Comparison of ENCODE assay signal across 25 cellular contexts in the genomic region with DNA sequence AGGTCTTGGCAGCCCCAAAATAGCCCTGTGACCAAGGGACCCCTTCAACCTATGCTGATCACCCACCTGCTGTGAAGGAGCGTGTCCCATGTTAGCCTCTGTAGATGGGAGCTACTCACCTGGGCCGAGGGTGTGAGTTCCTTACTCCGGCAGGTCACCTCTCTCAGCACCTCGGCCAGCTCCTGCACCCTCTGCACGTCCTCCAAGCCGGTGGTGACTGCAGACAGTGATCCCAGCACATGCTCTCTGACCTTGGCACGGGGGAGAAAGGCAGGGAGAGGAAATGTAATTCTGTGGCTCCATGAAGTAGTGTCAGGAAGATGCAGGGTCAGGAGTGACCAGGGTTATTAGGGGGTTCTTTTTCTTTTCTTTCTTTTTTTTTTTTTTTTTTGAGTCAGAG.
DNase-seq lines count a peak whose midpoint lies in the region; ATAC-seq, FAIRE-seq and TF ChIP-seq lines count a peak whose summit lies in the region.
"Had no signal": no experiment of that assay in that cellular context is flagged by ENCODE, and none has a peak within 500 bp of the region (broad histone marks: within the 10 kb centered on the region; RNA-seq: fewer than 3 reads in every experiment).

No MANE protein-coding gene starts in this region.

- peaks cover 19% of the 10 kb centered on the region for H3K4me1 ChIP-seq in HepG2 (ENCODE audit: insufficient read depth, low read length)
- H3K4me1 ChIP-seq in right lobe of liver: no peaks in the 10 kb centered on the region
- H3K4me1 ChIP-seq: psoas muscle, suprapubic skin had no signal

- no peak overlapping the region for H3K4me3 ChIP-seq in HepG2 (replicated peaks in 1 of 3; ENCODE audit: insufficient read depth in 1 of 3, low read depth in 2 of 3, low read length in 3 of 3)
- H3K4me3 ChIP-seq in right lobe of liver: no peak overlapping the region
- H3K4me3 ChIP-seq: lung, MG63, psoas muscle, suprapubic skin had no signal

- H3K27me3 ChIP-seq in HepG2 (ENCODE audit: control insufficient read depth in 1 of 2, insufficient read depth in 2 of 2, low read length in 2 of 2) (peaks cover 2 to 7% of the 10 kb centered on the region in 2 experiments; a peak in 2 of 5 replicates), right lobe of liver (no peaks in the 10 kb centered on the region)
- H3K27me3 ChIP-seq: MG63, neutrophil, suprapubic skin had no signal

- H2AFZ ChIP-seq in HepG2 (ENCODE audit: low read length): no peak overlapping the region

- H3K27ac ChIP-seq in HepG2 (ENCODE audit: extremely low read length, insufficient read depth, low read length): no peak overlapping the region
- no peak overlapping the region for H3K27ac ChIP-seq in right lobe of liver
- H3K27ac ChIP-seq: HL-60, neutrophil, psoas muscle, suprapubic skin had no signal

- TF ChIP-seq POLR2A in HepG2 (IDR thresholded peaks at IDR 0.05; ENCODE audit: insufficient read depth in 1 of 2, low read depth in 2 of 2, low read length in 2 of 2) (no peak), right lobe of liver (IDR thresholded peaks at IDR 0.05) (no peak)

- no TSS peak for BruUV-seq in HepG2 (replicated peaks; lab: Mats Ljungman, UMichigan)

- H3K36me3 ChIP-seq in HepG2 (replicated peaks in 1 of 2; ENCODE audit: control insufficient read depth in 1 of 2, insufficient read depth in 2 of 2, low read length in 2 of 2) (no peaks in the 10 kb centered on the region), right lobe of liver (no peaks in the 10 kb centered on the region)
- H3K36me3 ChIP-seq: MG63, neutrophil, suprapubic skin had no signal

- 6% methylated on average over 6 of the region's 7 CpGs for WGBS in HepG2 (ENCODE audit: low lambda C conversion rate)
- WGBS in right lobe of liver (ENCODE audit: insufficient coverage, low coverage, low lambda C conversion rate, missing lambda C conversion rate): 54% methylated on average over 5 of the region's 7 CpGs

- H3K9ac ChIP-seq in HepG2 (ENCODE audit: insufficient read depth, low read depth, low read length): no peak overlapping the region

- no peaks in the 10 kb centered on the region for H3K9me3 ChIP-seq in HepG2 (ENCODE audit: low read length)
- H3K9me3 ChIP-seq in right lobe of liver: no peaks in the 10 kb centered on the region
- H3K9me3 ChIP-seq: MG63, neutrophil, psoas muscle, suprapubic skin had no signal

- H4K20me1 ChIP-seq in HepG2 (ENCODE audit: insufficient read depth, low read length): no peaks in the 10 kb centered on the region

- ATAC-seq in HepG2 (peak; percentile 38), right lobe of liver (no peak), esophagus mucosa (peak; percentile 39), GM19395 (IDR thresholded peaks at IDR 0.05; ENCODE audit: unreplicated experiment) (no peak), GM19328 (IDR thresholded peaks at IDR 0.05; ENCODE audit: unreplicated experiment) (no peak)
- ATAC-seq: activated T-cell treated with anti-CD3 and anti-CD28 coated beads, Interleukin-2, amount 50 U/mL, for 72 hours; psoas muscle had no signal

- no peak overlapping the region for H3K4me2 ChIP-seq in HepG2 (ENCODE audit: low read depth, low read length)

- DNase-seq in HepG2 (ENCODE audit: low spot score) (no peak), right lobe of liver (no peak), activated gamma-delta T cell treated with Interleukin-2 at 50 U/mL for 16 hours (no peak), NCI-H2029 (lab: John Stamatoyannopoulos, UW) (no peak)
- DNase-seq: activated T-cell treated with anti-CD3 and anti-CD28 coated beads, Interleukin-2, amount 50 U/mL, for 72 hours; aorta; central memory CD4-positive, alpha-beta T cell; foreskin fibroblast; hippocampal formation; MG63; NCI-H1436; NCI-H524; psoas muscle; T-helper 9 cell had no signal

- CTCF ChIA-PET in HepG2 (lab: Yijun Ruan, JAX; ENCODE audit: low intra/inter-chr PET ratio, low total read pairs): no interaction called here

- no peak for TF ChIP-seq CTCF in HepG2 (CRISPR knock-in tag; IDR thresholded peaks at IDR 0.05)
- no peak for TF ChIP-seq CTCF in right lobe of liver (IDR thresholded peaks at IDR 0.05)

- in situ Hi-C loops in HepG2 (cut with HindIII; ENCODE audit: extremely low pct_ligation_motif_present, low pct_unique_long_range_greater_than_20kb): no loop called here

- POLR2A ChIA-PET in HepG2 (lab: Yijun Ruan, JAX): interaction anchor here (0.6 kb wide), 1 partner anchor 27 kb away, joined by 3 read pairs; no protein-coding TSS in a partner anchor

- TF ChIP-seq EP300 in HepG2 (IDR thresholded peaks at IDR 0.05; ENCODE audit: low read depth in 2 of 2, low read length in 2 of 2): no peak
- no peak for TF ChIP-seq EP300 in HepG2 (CRISPR knock-in tag; IDR thresholded peaks at IDR 0.05; ENCODE audit: borderline replicate concordance)

- TF ChIP-seq RAD21 in HepG2 (CRISPR knock-in tag; IDR thresholded peaks at IDR 0.05): no peak

- no peak for FAIRE-seq in HepG2 (lab: Jason Lieb, UNC)
- FAIRE-seq: G401.6, GM18507, keratinocyte had no signal

- no peaks in the 10 kb centered on the region for H3K79me2 ChIP-seq in HepG2 (ENCODE audit: insufficient read depth, low read length)

- intact Hi-C loops in HepG2 (cut with micrococcal nuclease; ENCODE audit: unreplicated experiment): no loop called here
- intact Hi-C loops in right lobe of liver (cut with DNase I): no loop called here

TF ChIP-seq in HepG2, 621 proteins besides CTCF, POLR2A, EP300 and RAD21 (continues in another document):
- TF ChIP-seq, protein P1, sequence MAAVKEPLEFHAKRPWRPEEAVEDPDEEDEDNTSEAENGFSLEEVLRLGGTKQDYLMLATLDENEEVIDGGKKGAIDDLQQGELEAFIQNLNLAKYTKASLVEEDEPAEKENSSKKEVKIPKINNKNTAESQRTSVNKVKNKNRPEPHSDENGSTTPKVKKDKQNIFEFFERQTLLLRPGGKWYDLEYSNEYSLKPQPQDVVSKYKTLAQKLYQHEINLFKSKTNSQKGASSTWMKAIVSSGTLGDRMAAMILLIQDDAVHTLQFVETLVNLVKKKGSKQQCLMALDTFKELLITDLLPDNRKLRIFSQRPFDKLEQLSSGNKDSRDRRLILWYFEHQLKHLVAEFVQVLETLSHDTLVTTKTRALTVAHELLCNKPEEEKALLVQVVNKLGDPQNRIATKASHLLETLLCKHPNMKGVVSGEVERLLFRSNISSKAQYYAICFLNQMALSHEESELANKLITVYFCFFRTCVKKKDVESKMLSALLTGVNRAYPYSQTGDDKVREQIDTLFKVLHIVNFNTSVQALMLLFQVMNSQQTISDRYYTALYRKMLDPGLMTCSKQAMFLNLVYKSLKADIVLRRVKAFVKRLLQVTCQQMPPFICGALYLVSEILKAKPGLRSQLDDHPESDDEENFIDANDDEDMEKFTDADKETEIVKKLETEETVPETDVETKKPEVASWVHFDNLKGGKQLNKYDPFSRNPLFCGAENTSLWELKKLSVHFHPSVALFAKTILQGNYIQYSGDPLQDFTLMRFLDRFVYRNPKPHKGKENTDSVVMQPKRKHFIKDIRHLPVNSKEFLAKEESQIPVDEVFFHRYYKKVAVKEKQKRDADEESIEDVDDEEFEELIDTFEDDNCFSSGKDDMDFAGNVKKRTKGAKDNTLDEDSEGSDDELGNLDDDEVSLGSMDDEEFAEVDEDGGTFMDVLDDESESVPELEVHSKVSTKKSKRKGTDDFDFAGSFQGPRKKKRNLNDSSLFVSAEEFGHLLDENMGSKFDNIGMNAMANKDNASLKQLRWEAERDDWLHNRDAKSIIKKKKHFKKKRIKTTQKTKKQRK (IDR thresholded peaks at IDR 0.05; ENCODE audit: low read length): no peak
- TF ChIP-seq JUND (CRISPR knock-in tag; IDR thresholded peaks at IDR 0.05) (no peak), TEAD3 (CRISPR knock-in tag; optimal IDR thresholded peaks at IDR 0.05; ENCODE audit: borderline replicate concordance) (peak; percentile 35), MYC (CRISPR knock-in tag; IDR thresholded peaks at IDR 0.05; ENCODE audit: borderline replicate concordance) (peak; percentile 19; the same call in 1 of the 2 replicates)
- TF ChIP-seq, protein P2, sequence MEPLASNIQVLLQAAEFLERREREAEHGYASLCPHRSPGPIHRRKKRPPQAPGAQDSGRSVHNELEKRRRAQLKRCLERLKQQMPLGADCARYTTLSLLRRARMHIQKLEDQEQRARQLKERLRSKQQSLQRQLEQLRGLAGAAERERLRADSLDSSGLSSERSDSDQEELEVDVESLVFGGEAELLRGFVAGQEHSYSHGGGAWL (CRISPR knock-in tag; IDR thresholded peaks at IDR 0.05): peak; percentile 47; the same call in 1 of the 2 replicates

TF ChIP-seq in PFSK-1, 5 proteins besides CTCF, POLR2A, EP300 and RAD21:
- no peak for TF ChIP-seq SIN3A (IDR thresholded peaks at IDR 0.05; ENCODE audit: borderline replicate concordance, insufficient read depth, low read length)
- TF ChIP-seq, protein P3, sequence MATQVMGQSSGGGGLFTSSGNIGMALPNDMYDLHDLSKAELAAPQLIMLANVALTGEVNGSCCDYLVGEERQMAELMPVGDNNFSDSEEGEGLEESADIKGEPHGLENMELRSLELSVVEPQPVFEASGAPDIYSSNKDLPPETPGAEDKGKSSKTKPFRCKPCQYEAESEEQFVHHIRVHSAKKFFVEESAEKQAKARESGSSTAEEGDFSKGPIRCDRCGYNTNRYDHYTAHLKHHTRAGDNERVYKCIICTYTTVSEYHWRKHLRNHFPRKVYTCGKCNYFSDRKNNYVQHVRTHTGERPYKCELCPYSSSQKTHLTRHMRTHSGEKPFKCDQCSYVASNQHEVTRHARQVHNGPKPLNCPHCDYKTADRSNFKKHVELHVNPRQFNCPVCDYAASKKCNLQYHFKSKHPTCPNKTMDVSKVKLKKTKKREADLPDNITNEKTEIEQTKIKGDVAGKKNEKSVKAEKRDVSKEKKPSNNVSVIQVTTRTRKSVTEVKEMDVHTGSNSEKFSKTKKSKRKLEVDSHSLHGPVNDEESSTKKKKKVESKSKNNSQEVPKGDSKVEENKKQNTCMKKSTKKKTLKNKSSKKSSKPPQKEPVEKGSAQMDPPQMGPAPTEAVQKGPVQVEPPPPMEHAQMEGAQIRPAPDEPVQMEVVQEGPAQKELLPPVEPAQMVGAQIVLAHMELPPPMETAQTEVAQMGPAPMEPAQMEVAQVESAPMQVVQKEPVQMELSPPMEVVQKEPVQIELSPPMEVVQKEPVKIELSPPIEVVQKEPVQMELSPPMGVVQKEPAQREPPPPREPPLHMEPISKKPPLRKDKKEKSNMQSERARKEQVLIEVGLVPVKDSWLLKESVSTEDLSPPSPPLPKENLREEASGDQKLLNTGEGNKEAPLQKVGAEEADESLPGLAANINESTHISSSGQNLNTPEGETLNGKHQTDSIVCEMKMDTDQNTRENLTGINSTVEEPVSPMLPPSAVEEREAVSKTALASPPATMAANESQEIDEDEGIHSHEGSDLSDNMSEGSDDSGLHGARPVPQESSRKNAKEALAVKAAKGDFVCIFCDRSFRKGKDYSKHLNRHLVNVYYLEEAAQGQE (IDR thresholded peaks at IDR 0.05; ENCODE audit: insufficient read depth in 1 of 2, low read depth in 2 of 2, low read length in 2 of 2): peak; percentile 79 to 92

Comparison
In these comparisons a context has a peak if more than half of its experiments do, and no peak if none do; other contexts are left out.
1. ATAC-seq: peak in HepG2 (single experiment) and esophagus mucosa (single experiment); none in right lobe of liver (0 of 4), GM19395 (single experiment) and GM19328 (single experiment).